20 cellular contexts compared by ENCODE assay signal in genomic region chr13:81275666-81276258, GRCh38.
DNase-seq lines count a peak whose midpoint lies in the region; ATAC-seq and TF ChIP-seq lines count a peak whose summit lies in the region.
"Had no signal": no experiment of that assay in that cellular context is flagged by ENCODE, and none has a peak within 500 bp of the region (broad histone marks: within the 10 kb centered on the region; RNA-seq: fewer than 3 reads in every experiment).

No MANE protein-coding gene starts in this region.

- H3K79me2 ChIP-seq in DND-41 (ENCODE audit: insufficient read depth, low read length) (no peaks in the 10 kb centered on the region), GM23338 (replicated peaks; ENCODE audit: insufficient read depth) (no peaks in the 10 kb centered on the region)

- H3K36me3 ChIP-seq in DND-41 (ENCODE audit: insufficient read depth, low read length) (no peaks in the 10 kb centered on the region), GM23338 (ENCODE audit: insufficient read depth) (peaks cover 12% of the 10 kb centered on the region; the same call in 1 of the 2 replicates), aorta (ENCODE audit: control insufficient read depth in 1 of 2, insufficient read depth in 2 of 2, low read length in 1 of 2) (no peaks in the 10 kb centered on the region)

- H3K4me3 Mint-ChIP-seq in GM23338 = no peak overlapping the region
- H3K4me3 Mint-ChIP-seq: CD4-positive, CD25-positive, alpha-beta regulatory T cell had no signal

- ATAC-seq in DND-41 (ENCODE audit: insufficient read depth, low read depth) (no peak), GM23338 (no peak), aorta (ENCODE audit: low FRiP score) (no peak), HG03135 (IDR thresholded peaks at IDR 0.05; ENCODE audit: unreplicated experiment) (no peak)
- ATAC-seq: K562 had no signal

- H3K4me1 ChIP-seq in DND-41 (ENCODE audit: insufficient read depth, low read length) = no peaks in the 10 kb centered on the region
- H3K4me1 ChIP-seq in GM23338 (ENCODE audit: insufficient read depth) = no peaks in the 10 kb centered on the region
- H3K4me1 ChIP-seq in aorta (ENCODE audit: control insufficient read depth in 1 of 2, insufficient read depth in 2 of 2, low read length in 2 of 2) = no peaks in the 10 kb centered on the region

- no peak overlapping the region for H2AFZ ChIP-seq in DND-41 (ENCODE audit: low read depth, low read length)
- no peak overlapping the region for H2AFZ ChIP-seq in GM23338

- peaks cover 3% of the 10 kb centered on the region for H3K27me3 Mint-ChIP-seq in GM23338 (ENCODE audit: insufficient read depth, low read depth, poor library complexity)
- H3K27me3 Mint-ChIP-seq: CD4-positive, CD25-positive, alpha-beta regulatory T cell had no signal

- H3K4me1 Mint-ChIP-seq in GM23338 = no peaks in the 10 kb centered on the region
- H3K4me1 Mint-ChIP-seq: CD4-positive, CD25-positive, alpha-beta regulatory T cell had no signal

- H3K9me3 Mint-ChIP-seq in GM23338 = peaks cover 24% of the 10 kb centered on the region

- H3F3A ChIP-seq in GM23338 (replicated peaks; ENCODE audit: low read depth) = no peaks in the 10 kb centered on the region

- H3K4me2 ChIP-seq in DND-41 (ENCODE audit: insufficient read depth, low read length) (no peak overlapping the region), GM23338 (no peak overlapping the region)

- H3K9me3 ChIP-seq in DND-41 (ENCODE audit: insufficient read depth, low read length, severe bottlenecking) (peaks cover 7% of the 10 kb centered on the region), aorta (ENCODE audit: control insufficient read depth, low read length) (no peaks in the 10 kb centered on the region)

- H3K9ac ChIP-seq in DND-41 (ENCODE audit: low read depth, low read length) = no peak overlapping the region

- 0 out of 2 replicates have a peak, but pooled peaks cover 3% of the 10 kb centered on the region for H3K9me2 ChIP-seq in GM23338 (ENCODE audit: insufficient read depth)

- H4K20me1 ChIP-seq in DND-41 (ENCODE audit: insufficient read depth, low read length) = no peaks in the 10 kb centered on the region
- no peaks in the 10 kb centered on the region for H4K20me1 ChIP-seq in GM23338 (replicated peaks; ENCODE audit: insufficient read depth)

- 82 to 85% methylated on average over 8 of the region's 8 CpGs for WGBS in aorta, 2 donors

- H3K4me3 ChIP-seq in DND-41 (ENCODE audit: low read depth in 1 of 2, low read length in 2 of 2) = no peak overlapping the region
- H3K4me3 ChIP-seq in GM23338 = no peak overlapping the region
- H3K4me3 ChIP-seq in epithelial cell of esophagus (ENCODE audit: low read length) = no peak overlapping the region
- H3K4me3 ChIP-seq in aorta (ENCODE audit: low read length in 2 of 2) = no peak overlapping the region
- H3K4me3 ChIP-seq: K562 had no signal

- H3K27ac ChIP-seq in DND-41 (ENCODE audit: low read length) (no peak overlapping the region), GM23338 (ENCODE audit: low read depth) (no peak overlapping the region), aorta (ENCODE audit: low read depth in 1 of 2, low read length in 2 of 2) (no peak overlapping the region)

- H3K36me3 Mint-ChIP-seq in GM23338 (ENCODE audit: low read depth) = peaks cover 16% of the 10 kb centered on the region; the same call in 2 of the 3 replicates
- H3K36me3 Mint-ChIP-seq: CD4-positive, CD25-positive, alpha-beta regulatory T cell had no signal

- intact Hi-C loops in aorta (cut with DNase I) = no loop called here

- DNase-seq in DND-41 (peak; percentile 7), GM23338 (ENCODE audit: low spot score) (peak; percentile 41), OCI-M1 (lab: John Stamatoyannopoulos, UW) (peak; percentile 31), epithelial cell of esophagus (ENCODE audit: low read depth) (peak; percentile 18), UCSD-AML1 (lab: John Stamatoyannopoulos, UW; ENCODE audit: unreplicated experiment) (no peak), aorta (no peak), HK-2 (ENCODE audit: unreplicated experiment) (no peak)
- DNase-seq: CD4-positive, CD25-positive, alpha-beta regulatory T cell; DMS79 treated with DMSO at 0.1 percent for 48 hours; GF-D8; NCI-H1417 treated with DMSO at 0.1 percent for 48 hours; NCI-H2029 treated with DMSO at 0.1 percent for 48 hours; NCI-H2227 treated with DMSO at 0.1 percent for 48 hours; NCI-H524; NK-92 treated with Interleukin-12 subunit alpha and Interleukin-12 subunit beta, amount 100 ng/mL, for 24 hours; RPMI8226; SIG-M5; T-helper 2 cell had no signal

- no peak for TF ChIP-seq CTCF in DND-41 (IDR thresholded peaks at IDR 0.05; ENCODE audit: borderline replicate concordance, extremely low read depth, low read length, poor library complexity, severe bottlenecking)
- TF ChIP-seq CTCF in GM23338 (conservative IDR thresholded peaks at IDR 0.05; ENCODE audit: low read depth in 2 of 2) = no peak
- TF ChIP-seq CTCF in epithelial cell of esophagus (IDR thresholded peaks at IDR 0.05; ENCODE audit: insufficient read depth, low read depth, low read length, missing control alignments) = no peak

- H3K27ac Mint-ChIP-seq in GM23338 = peak overlapping the region; percentile 19; the same call in 1 of the 2 replicates
- H3K27ac Mint-ChIP-seq: CD4-positive, CD25-positive, alpha-beta regulatory T cell had no signal

- H3K27me3 ChIP-seq in DND-41 (ENCODE audit: insufficient read depth, low read length, poor library complexity) = no peaks in the 10 kb centered on the region
- H3K27me3 ChIP-seq in GM23338 (ENCODE audit: insufficient read depth) = no peaks in the 10 kb centered on the region
- H3K27me3 ChIP-seq in aorta (ENCODE audit: control insufficient read depth in 1 of 2, insufficient read depth in 2 of 2, low read length in 1 of 2) = no peaks in the 10 kb centered on the region

TF ChIP-seq in GM23338, 12 proteins besides CTCF, POLR2A, EP300 and RAD21:
- TF ChIP-seq POLR2AphosphoS5 (IDR thresholded peaks at IDR 0.05; ENCODE audit: low read depth) (no peak), JUNB (IDR thresholded peaks at IDR 0.05; ENCODE audit: unreplicated experiment) (no peak), ZNF114 (CRISPR knock-in tag; IDR thresholded peaks at IDR 0.05) (no peak), ETS1 (IDR thresholded peaks at IDR 0.05) (no peak), EZH2phosphoT487 (IDR thresholded peaks at IDR 0.05; ENCODE audit: unreplicated experiment) (no peak)
- TF ChIP-seq, protein P1, sequence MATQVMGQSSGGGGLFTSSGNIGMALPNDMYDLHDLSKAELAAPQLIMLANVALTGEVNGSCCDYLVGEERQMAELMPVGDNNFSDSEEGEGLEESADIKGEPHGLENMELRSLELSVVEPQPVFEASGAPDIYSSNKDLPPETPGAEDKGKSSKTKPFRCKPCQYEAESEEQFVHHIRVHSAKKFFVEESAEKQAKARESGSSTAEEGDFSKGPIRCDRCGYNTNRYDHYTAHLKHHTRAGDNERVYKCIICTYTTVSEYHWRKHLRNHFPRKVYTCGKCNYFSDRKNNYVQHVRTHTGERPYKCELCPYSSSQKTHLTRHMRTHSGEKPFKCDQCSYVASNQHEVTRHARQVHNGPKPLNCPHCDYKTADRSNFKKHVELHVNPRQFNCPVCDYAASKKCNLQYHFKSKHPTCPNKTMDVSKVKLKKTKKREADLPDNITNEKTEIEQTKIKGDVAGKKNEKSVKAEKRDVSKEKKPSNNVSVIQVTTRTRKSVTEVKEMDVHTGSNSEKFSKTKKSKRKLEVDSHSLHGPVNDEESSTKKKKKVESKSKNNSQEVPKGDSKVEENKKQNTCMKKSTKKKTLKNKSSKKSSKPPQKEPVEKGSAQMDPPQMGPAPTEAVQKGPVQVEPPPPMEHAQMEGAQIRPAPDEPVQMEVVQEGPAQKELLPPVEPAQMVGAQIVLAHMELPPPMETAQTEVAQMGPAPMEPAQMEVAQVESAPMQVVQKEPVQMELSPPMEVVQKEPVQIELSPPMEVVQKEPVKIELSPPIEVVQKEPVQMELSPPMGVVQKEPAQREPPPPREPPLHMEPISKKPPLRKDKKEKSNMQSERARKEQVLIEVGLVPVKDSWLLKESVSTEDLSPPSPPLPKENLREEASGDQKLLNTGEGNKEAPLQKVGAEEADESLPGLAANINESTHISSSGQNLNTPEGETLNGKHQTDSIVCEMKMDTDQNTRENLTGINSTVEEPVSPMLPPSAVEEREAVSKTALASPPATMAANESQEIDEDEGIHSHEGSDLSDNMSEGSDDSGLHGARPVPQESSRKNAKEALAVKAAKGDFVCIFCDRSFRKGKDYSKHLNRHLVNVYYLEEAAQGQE (IDR thresholded peaks at IDR 0.05; ENCODE audit: unreplicated experiment) = no peak
TF ChIP-seq in GM23338: peak in this region for 0.

Comparison
In these comparisons a context has a peak if more than half of its experiments do, and no peak if none do; other contexts are left out.
1. DNase-seq: peak in DND-41 (single experiment), GM23338 (single experiment), OCI-M1 (single experiment) and epithelial cell of esophagus (single experiment); none in UCSD-AML1 (single experiment), aorta (0 of 2) and HK-2 (single experiment).